8 cellular contexts compared by ENCODE assay signal in genomic region chr15:90954712-90955671, GRCh38. TPM values are rescaled to one million over a fixed set of nuclear protein-coding genes. Genes with fewer than 3 reads are reported as not detected.
DNase-seq lines count a peak whose midpoint lies in the region; ATAC-seq, FAIRE-seq and TF ChIP-seq lines count a peak whose summit lies in the region.

A gene with protein sequence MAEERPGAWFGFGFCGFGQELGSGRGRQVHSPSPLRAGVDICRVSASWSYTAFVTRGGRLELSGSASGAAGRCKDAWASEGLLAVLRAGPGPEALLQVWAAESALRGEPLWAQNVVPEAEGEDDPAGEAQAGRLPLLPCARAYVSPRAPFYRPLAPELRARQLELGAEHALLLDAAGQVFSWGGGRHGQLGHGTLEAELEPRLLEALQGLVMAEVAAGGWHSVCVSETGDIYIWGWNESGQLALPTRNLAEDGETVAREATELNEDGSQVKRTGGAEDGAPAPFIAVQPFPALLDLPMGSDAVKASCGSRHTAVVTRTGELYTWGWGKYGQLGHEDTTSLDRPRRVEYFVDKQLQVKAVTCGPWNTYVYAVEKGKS (plus strand): TSS chr15:90954884. CDS start chr15:90956735, 1,851 bp downstream.

- dilution Hi-C loops in keratinocyte (cut with MboI; ENCODE audit: extremely low pct_ligation_motif_present, low sequenced_read_pairs): no loop called here

- H3K9ac ChIP-seq in keratinocyte (ENCODE audit: control insufficient read depth, extremely low read depth, insufficient read depth, low read length): peak within 1 kb of the TSS; percentile 95

- peak within 1 kb of the TSS; percentile 88 for H2AFZ ChIP-seq in keratinocyte (ENCODE audit: control insufficient read depth, low read length)

- peak; percentile 92 for DNase-seq in NCI-H2227 (lab: John Stamatoyannopoulos, UW; ENCODE audit: unreplicated experiment)
- DNase-seq in cerebellum (ENCODE audit: low spot score): peak; percentile 94
- DNase-seq in keratinocyte (ENCODE audit: low read depth, low spot score): peak; percentile 72
- DNase-seq in stimulated activated CD4-positive, alpha-beta T cell treated with anti-CD3 and anti-CD28 coated beads, Interleukin-12 subunit alpha, Interleukin-12 subunit beta, amount 100 ng/mL, for 48 hours (ENCODE audit: low read depth in 2 of 3, low spot score in 1 of 3): peak; percentile 83 to 89 (median 88)

- no peaks in the 10 kb centered on the region for H3K79me2 ChIP-seq in keratinocyte (ENCODE audit: control insufficient read depth, insufficient read depth, low read length)

- peaks cover 16 to 24% of the 10 kb centered on the region in 2 experiments for H3K36me3 ChIP-seq in keratinocyte (ENCODE audit: control insufficient read depth in 2 of 2, extremely low read depth in 1 of 2, insufficient read depth in 2 of 2, low read length in 2 of 2)

- peak; percentile 88 for FAIRE-seq in keratinocyte (lab: Jason Lieb, UNC)

- no peaks in the 10 kb centered on the region for H3K9me3 ChIP-seq in keratinocyte (ENCODE audit: control insufficient read depth, low read depth, low read length)

- peak within 1 kb of the TSS; percentile 87 for H3K4me2 ChIP-seq in keratinocyte (ENCODE audit: control insufficient read depth, extremely low read depth, insufficient read depth, low read depth, low read length)

- H3K4me1 ChIP-seq in keratinocyte (ENCODE audit: control insufficient read depth, extremely low read depth, insufficient read depth, low read length): peaks cover 16% of the 10 kb centered on the region

- H3K9me1 ChIP-seq in keratinocyte (ENCODE audit: control insufficient read depth, extremely low read depth, insufficient read depth, low read length): no peaks in the 10 kb centered on the region

- ATAC-seq in GM18858 (IDR thresholded peaks at IDR 0.05; ENCODE audit: unreplicated experiment) (peak; percentile 87), HG03095 (IDR thresholded peaks at IDR 0.05; ENCODE audit: unreplicated experiment) (peak; percentile 92)
- peak; percentile 98 for ATAC-seq in activated CD4-positive, CD25-positive, alpha-beta regulatory T cell treated with anti-CD3 and anti-CD28 coated beads, Interleukin-2, amount 50 U/mL, for 24 hours

- no peaks in the 10 kb centered on the region for H4K20me1 ChIP-seq in keratinocyte (ENCODE audit: control insufficient read depth, extremely low read depth, insufficient read depth, low read length)

- H3K27me3 ChIP-seq in keratinocyte (ENCODE audit: control insufficient read depth, extremely low read depth, insufficient read depth, low read length): no peaks in the 10 kb centered on the region

- peak within 1 kb of the TSS; percentile 57 for H3K27ac ChIP-seq in 22Rv1
- peak within 1 kb of the TSS; percentile 94 for H3K27ac ChIP-seq in keratinocyte (ENCODE audit: control insufficient read depth, insufficient read depth, low read length)

- TF ChIP-seq CTCF in 22Rv1 (IDR thresholded peaks at IDR 0.05) (no peak), keratinocyte (optimal IDR thresholded peaks at IDR 0.05 in 1 of 3, IDR thresholded peaks at IDR 0.05 in 1 of 3, conservative IDR thresholded peaks at IDR 0.05 in 1 of 3; ENCODE audit: extremely low read depth in 1 of 3, insufficient read depth in 2 of 3, low read length in 3 of 3) (no peak)

- peak within 1 kb of the TSS; percentile 60 to 80 (median 77) for H3K4me3 ChIP-seq in keratinocyte (ENCODE audit: control insufficient read depth in 2 of 3, extremely low read depth in 1 of 3, insufficient read depth in 2 of 3, low read depth in 1 of 3, low read length in 3 of 3)

RNA-seq across cellular contexts. Expression of the gene that starts here (rescaled TPM):
- total RNA-seq in cerebellum: 18.1 TPM
- polyA plus RNA-seq in keratinocyte: 4.9 to 7.8 TPM (median 7.3 TPM) in 3 replicates
- 12.3 TPM for polyA plus RNA-seq in keratinocyte (2011; ENCODE audit: low read depth)
- polyA plus RNA-seq in keratinocyte (2011; cell fraction: cytosol; rRNA removed): 4.4 and 4.6 TPM in 2 replicates
- 18.7 and 19.9 TPM in 2 replicates for polyA plus RNA-seq in keratinocyte (2011; cell fraction: nucleus; rRNA removed)
- 8.1 and 11.2 TPM in 2 replicates for polyA plus RNA-seq in keratinocyte (2012; ENCODE audit: low replicate concordance)
- 1.8 to 4.7 TPM (median 3.1 TPM) in 3 replicates for polyA minus RNA-seq in keratinocyte
- polyA minus RNA-seq in keratinocyte (2011; cell fraction: cytosol; rRNA and poly(A)+ RNA removed): 4.6 TPM
- 3.5 and 3.6 TPM in 2 replicates for polyA minus RNA-seq in keratinocyte (2011; cell fraction: nucleus; rRNA and poly(A)+ RNA removed)

Comparison
In these comparisons a context has a peak if more than half of its experiments do, and no peak if none do; other contexts are left out.
1. Peak in every context shown above with its lines: DNase-seq, ATAC-seq, H3K4me3 ChIP-seq and H3K27ac ChIP-seq.